9 cellular contexts compared by ENCODE assay signal in the genomic region with DNA sequence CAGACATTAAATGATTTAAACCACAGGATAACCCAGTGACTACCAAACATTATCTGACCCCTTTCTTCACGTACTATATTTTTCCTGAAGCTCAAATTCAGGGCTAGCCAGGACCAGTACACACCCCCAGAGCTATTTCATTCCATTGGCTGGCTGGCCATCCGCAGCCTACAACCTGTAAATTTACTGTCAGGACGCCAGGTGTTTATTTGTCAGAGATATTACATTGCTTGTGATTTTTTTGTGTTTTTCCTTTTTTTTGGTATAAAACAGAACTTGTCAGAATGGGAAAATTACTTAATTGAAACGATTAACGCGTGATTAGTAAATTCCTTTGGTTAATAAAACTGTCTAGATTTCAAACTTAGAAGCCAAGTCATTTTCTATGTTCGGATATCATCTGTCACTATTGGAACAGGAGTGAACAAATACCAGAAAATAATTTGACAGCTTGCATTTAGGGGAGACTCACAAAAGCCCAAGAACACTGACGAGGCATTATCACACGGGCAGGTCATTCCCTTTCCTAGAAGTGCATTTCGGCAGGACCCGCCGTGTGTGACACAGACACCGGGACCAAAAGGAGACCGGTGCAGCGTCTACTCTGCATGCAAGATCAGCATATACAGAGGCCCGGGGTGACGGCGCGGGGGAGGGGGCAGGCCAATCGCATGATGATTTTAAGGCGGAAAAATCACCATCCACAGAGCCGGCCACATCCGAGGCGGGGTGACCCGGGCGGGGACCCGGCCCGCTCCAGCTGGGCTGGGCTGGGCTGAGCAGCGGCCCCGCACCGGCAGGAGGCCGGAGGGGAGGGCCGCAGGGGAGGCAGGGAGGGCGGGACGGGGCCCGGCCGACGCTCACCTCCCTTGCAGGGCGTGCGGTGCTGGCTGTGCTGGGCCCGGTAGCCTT. TPM values are rescaled to one million over a fixed set of nuclear protein-coding genes. Genes with fewer than 3 reads are reported as not detected.
DNase-seq lines count a peak whose midpoint lies in the region; ATAC-seq, FAIRE-seq and TF ChIP-seq lines count a peak whose summit lies in the region.
"Had no signal": no experiment of that assay in that cellular context is flagged by ENCODE, and none has a peak within 500 bp of the region (broad histone marks: within the 10 kb centered on the region; RNA-seq: fewer than 3 reads in every experiment).

No MANE protein-coding gene starts in this region.

- peak overlapping the region; percentile 52 for H3K4me3 ChIP-seq in CD8-positive, alpha-beta T cell (ENCODE audit: low read depth, low read length)
- H3K4me3 ChIP-seq in right atrium auricular region, result peak overlapping the region; percentile 79 to 82

- peaks cover 69% of the 10 kb centered on the region for H3K4me1 Mint-ChIP-seq in CD8-positive, alpha-beta T cell (ENCODE audit: low read depth)

- H3K27ac ChIP-seq in CD8-positive, alpha-beta T cell (ENCODE audit: low read depth, low read length), result peak overlapping the region; percentile 81
- H3K27ac ChIP-seq in right atrium auricular region, result peak overlapping the region; percentile 89 to 99

- peaks cover 20% of the 10 kb centered on the region for H3K36me3 Mint-ChIP-seq in CD8-positive, alpha-beta T cell

- no peaks in the 10 kb centered on the region for H3K9me3 Mint-ChIP-seq in CD8-positive, alpha-beta T cell

- intact Hi-C loops in CD8-positive, alpha-beta T cell (cut with DNase I, micrococcal nuclease), result loop anchor here (2.0 to 10.0 kb wide), 7 partner anchors 36 to 721 kb away; partner anchors contain the start of genes ATAD1 (in 1 of the 2), BMPR1A (in 1 of the 2) and WAPL (in 1 of the 2)

- TF ChIP-seq CTCF in CD8-positive, alpha-beta T cell (IDR thresholded peaks at IDR 0.05), result no peak
- no peak for TF ChIP-seq CTCF in right atrium auricular region (IDR thresholded peaks at IDR 0.05)

- H3K4me1 ChIP-seq in CD8-positive, alpha-beta T cell (ENCODE audit: insufficient read depth, low read length), result peaks cover 40% of the 10 kb centered on the region
- peaks cover 0 to 41% of the 10 kb centered on the region in 2 donors for H3K4me1 ChIP-seq in right atrium auricular region

- H3K4me3 Mint-ChIP-seq in CD8-positive, alpha-beta T cell, result peak overlapping the region; percentile 95

- DNase-seq in CD8-positive, alpha-beta T cell, result peak; percentile 27 to 76 (median 60)
- DNase-seq in T follicular helper cell (ENCODE audit: low read depth) (peak; percentile 37), amniotic epithelial cell (ENCODE audit: low read depth) (peak; percentile 41), right atrium auricular region (ENCODE audit: low spot score) (peak; percentile 79), putamen (ENCODE audit: low spot score) (peak; percentile 45), urothelium cell line (ENCODE audit: low spot score) (peak; percentile 46)

- CTCF ChIA-PET in CD8-positive, alpha-beta T cell (lab: Charles Lee), result interaction anchor here (2.0 kb wide), 1 partner anchor 8 kb away, joined by 8 read pairs; no protein-coding TSS in a partner anchor

- ATAC-seq in CD8-positive, alpha-beta T cell, result peak; percentile 2
- ATAC-seq in GM19395 (IDR thresholded peaks at IDR 0.05; ENCODE audit: unreplicated experiment), result peak; percentile 35
- ATAC-seq in HG03520 (IDR thresholded peaks at IDR 0.05; ENCODE audit: unreplicated experiment), result peak; percentile 22

- peak; percentile 17 for FAIRE-seq in urothelium cell line (lab: Jason Lieb, UNC)
- FAIRE-seq: frontal cortex had no signal

- no peaks in the 10 kb centered on the region for H3K9me3 ChIP-seq in CD8-positive, alpha-beta T cell (ENCODE audit: low read length)
- H3K9me3 ChIP-seq in right atrium auricular region, result no peaks in the 10 kb centered on the region

- H3K27me3 ChIP-seq in CD8-positive, alpha-beta T cell (ENCODE audit: insufficient read depth, low read length), result no peaks in the 10 kb centered on the region
- no peaks in the 10 kb centered on the region for H3K27me3 ChIP-seq in right atrium auricular region

- no peaks in the 10 kb centered on the region for H3K36me3 ChIP-seq in CD8-positive, alpha-beta T cell (ENCODE audit: insufficient read depth, low read length)
- H3K36me3 ChIP-seq in right atrium auricular region, result no peaks in the 10 kb centered on the region

- peak overlapping the region; percentile 96 for H3K27ac Mint-ChIP-seq in CD8-positive, alpha-beta T cell

- H3K27me3 Mint-ChIP-seq in CD8-positive, alpha-beta T cell (ENCODE audit: low read depth), result no peaks in the 10 kb centered on the region

- POLR2A ChIA-PET in CD8-positive, alpha-beta T cell (lab: Charles Lee), result interaction anchor here (0.8 to 1.4 kb wide), 4 partner anchors 123 to 411 kb away, joined by 3 read pairs; partner anchors contain the start of gene MINPP1

RNA-seq across cellular contexts. Expression of gene GLUD1, which starts 0.9 kb away (rescaled TPM):
- 10 to 100 TPM; 69.5 to 70.5 TPM for total RNA-seq in CD8-positive, alpha-beta T cell
- total RNA-seq in right atrium auricular region, result 10 to 100 TPM; 88.6 TPM

RNA-seq across cellular contexts. Expression of gene SHLD2, which starts 1.3 kb away (rescaled TPM):
- 10 to 100 TPM; 16.3 to 16.6 TPM for total RNA-seq in CD8-positive, alpha-beta T cell
- 10 to 100 TPM; 13.5 to 16.5 TPM for total RNA-seq in right atrium auricular region

Comparison
In these comparisons a context has a peak if more than half of its experiments do, and no peak if none do; other contexts are left out.
1. Peak in every context shown above with its lines: DNase-seq, ATAC-seq, H3K4me3 ChIP-seq and H3K27ac ChIP-seq.